Comparison of ENCODE assay signal across 9 cellular contexts in genomic region chrX:110713666-110714065, GRCh38.
"Had no signal": no experiment of that assay in that cellular context is flagged by ENCODE, and none has a peak within 500 bp of the region (broad histone marks: within the 10 kb centered on the region; RNA-seq: fewer than 3 reads in every experiment).

No MANE protein-coding gene starts in this region.

- H3K36me3 ChIP-seq: HAP-1 had no signal

- ATAC-seq: GM23338, HCT116 had no signal

- H3K4me3 ChIP-seq: GM23248, GM23338, HAP-1 had no signal

- DNase-seq: GM23248, GOT3, H7, H9, HCEC 1CT, HFFc6 had no signal

- H3K27ac Mint-ChIP-seq: GM23338, H9, HFFc6 had no signal

- H3K4me1 Mint-ChIP-seq: GM23338 had no signal

- H3K9me3 ChIP-seq: HAP-1 had no signal

- H3K4me3 Mint-ChIP-seq: GM23338, H9, HFFc6 had no signal

- H3K27ac ChIP-seq: GM23248 had no signal

- H3K9me3 Mint-ChIP-seq: GM23338, H9, HFFc6 had no signal

- H3K4me1 ChIP-seq: HAP-1 had no signal
